Comparison of ENCODE assay signal across 8 cellular contexts in the genomic region with DNA sequence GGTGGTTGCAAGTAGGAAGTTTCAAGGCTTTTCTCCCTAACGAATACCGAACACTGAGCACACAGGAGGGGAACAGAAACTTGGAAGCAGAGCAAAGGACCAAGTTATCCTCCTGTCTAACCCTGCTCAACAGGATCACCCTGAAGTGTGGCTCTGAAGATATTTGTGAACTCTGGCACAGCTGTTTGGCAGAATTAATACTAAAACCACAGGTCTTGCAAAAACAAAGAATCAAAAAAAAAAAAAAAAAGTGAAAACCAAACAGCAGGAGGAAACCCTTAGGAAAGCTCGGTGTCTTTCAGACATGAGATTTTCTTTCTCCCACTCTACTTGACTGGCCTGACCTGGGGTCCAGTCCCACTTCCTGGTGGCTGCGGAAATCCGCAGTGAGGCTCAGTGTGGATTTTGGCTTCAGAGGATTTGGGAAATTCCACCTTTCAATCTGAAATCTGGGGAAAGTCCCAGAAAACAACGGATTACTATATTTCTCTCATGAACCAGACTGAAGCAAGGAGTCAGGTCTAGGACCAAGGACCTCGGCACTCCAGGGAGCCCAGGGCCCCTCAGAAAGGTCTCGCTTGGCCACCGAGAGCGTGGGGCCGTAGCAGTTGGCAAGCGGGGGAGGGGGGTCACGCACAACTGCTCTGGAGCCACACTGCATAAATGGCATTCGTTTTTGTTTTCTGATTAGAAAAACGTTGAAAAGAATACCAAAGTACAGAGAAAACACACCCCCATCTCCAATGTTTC. TPM values are rescaled to one million over a fixed set of nuclear protein-coding genes. Genes with fewer than 3 reads are reported as not detected.
DNase-seq lines count a peak whose midpoint lies in the region; ATAC-seq and TF ChIP-seq lines count a peak whose summit lies in the region.

No MANE protein-coding gene starts in this region.

- in situ Hi-C loops in mammary epithelial cell (cut with MboI; ENCODE audit: low sequenced_read_pairs in 2 of 2), result no loop called here

- ATAC-seq in stimulated activated naive CD8-positive, alpha-beta T cell treated with anti-CD3 and anti-CD28 coated beads, Interleukin-15, Interleukin-2, amounts not matched to agents 100 U/mL and 50 U/mL, for 24 hours, result peak; percentile 3

- H3K27ac ChIP-seq in mammary epithelial cell (ENCODE audit: insufficient read depth, low read depth, low read length), result peak overlapping the region; percentile 72

- peak overlapping the region; percentile 75 for H3K9ac ChIP-seq in mammary epithelial cell (ENCODE audit: insufficient read depth, low read length)

- WGBS in mammary epithelial cell (ENCODE audit: low coverage, missing lambda C conversion rate), result 2% methylated on average over 15 of the region's 15 CpGs

- no peaks in the 10 kb centered on the region for H3K36me3 ChIP-seq in mammary epithelial cell (ENCODE audit: insufficient read depth, low read length)

- H3K79me2 ChIP-seq in mammary epithelial cell (ENCODE audit: insufficient read depth, low read length), result peaks cover 54% of the 10 kb centered on the region

- dilution Hi-C loops in mammary epithelial cell (cut with HindIII; ENCODE audit: low sequenced_read_pairs), result no loop called here

- CTCF ChIA-PET in mammary epithelial cell (lab: Charles Lee; ENCODE audit: low non-redundant PET), result no interaction called here

- TF ChIP-seq CTCF in mammary epithelial cell (conservative IDR thresholded peaks at IDR 0.05 in 1 of 2, IDR thresholded peaks at IDR 0.05 in 1 of 2; ENCODE audit: extremely low read depth in 1 of 2, insufficient read depth in 1 of 2, low read depth in 1 of 2, low read length in 2 of 2), result no peak

- H4K20me1 ChIP-seq in mammary epithelial cell (ENCODE audit: insufficient read depth, low read length), result no peaks in the 10 kb centered on the region

- no peaks in the 10 kb centered on the region for H3K9me3 ChIP-seq in mammary epithelial cell (replicated peaks; ENCODE audit: insufficient read depth, low read length)

- H3K4me3 ChIP-seq in mammary epithelial cell (replicated peaks in 1 of 3; ENCODE audit: insufficient read depth in 1 of 3, low read depth in 2 of 3, low read length in 3 of 3), result peak overlapping the region; percentile 76 to 93 (median 83)

- DNase-seq in NCI-H146 (lab: John Stamatoyannopoulos, UW) (peak; percentile 27), NCI-H146 treated with DMSO at 0.1 percent for 48 hours (lab: John Stamatoyannopoulos, UW; ENCODE audit: unreplicated experiment) (no peak), NCI-H69 (lab: John Stamatoyannopoulos, UW) (peak; percentile 42), mammary epithelial cell (peak; percentile 73), kidney glomerular epithelial cell (lab: John Stamatoyannopoulos, UW) (peak; percentile 41), DMS153 (lab: John Stamatoyannopoulos, UW) (no peak), islet precursor cell (no peak)
- DNase-seq in stimulated activated naive CD8-positive, alpha-beta T cell treated with anti-CD3 and anti-CD28 coated beads, Interleukin-15, Interleukin-2, amounts not matched to agents 100 U/mL and 50 U/mL, for 24 hours, result no peak

- peaks cover 18% of the 10 kb centered on the region for H3K4me1 ChIP-seq in mammary epithelial cell (ENCODE audit: insufficient read depth, low read length)

- TSS peak; percentile 32 for BruUV-seq in mammary epithelial cell (replicated peaks; lab: Mats Ljungman, UMichigan)

- peak overlapping the region; percentile 98 for H3K4me2 ChIP-seq in mammary epithelial cell (ENCODE audit: insufficient read depth, low read depth, low read length)

- intact Hi-C loops in mammary epithelial cell (cut with micrococcal nuclease), result no loop called here

- no peaks in the 10 kb centered on the region for H3K27me3 ChIP-seq in mammary epithelial cell (ENCODE audit: insufficient read depth, low read length)

- peak overlapping the region; percentile 99 for H2AFZ ChIP-seq in mammary epithelial cell (ENCODE audit: low read depth, low read length)

RNA-seq across cellular contexts. Expression of gene TIFA, which starts 0.9 kb away (rescaled TPM):
- 10 to 100 TPM in 1 of 2 donors, 1 to 10 TPM in 1; 4.3 to 10.1 TPM for total RNA-seq in mammary epithelial cell
- 5.5 TPM for polyA plus RNA-seq in mammary epithelial cell
- 5.5 TPM for polyA minus RNA-seq in mammary epithelial cell

RNA-seq across cellular contexts. Expression of gene ALPK1, which starts 12.3 kb away (rescaled TPM):
- 10 to 100 TPM; 19.0 to 24.3 TPM for total RNA-seq in mammary epithelial cell
- polyA plus RNA-seq in mammary epithelial cell, result 4.0 TPM
- polyA minus RNA-seq in mammary epithelial cell, result 1.4 TPM

RNA-seq across cellular contexts. Expression of gene AP1AR, which starts 53.2 kb away (rescaled TPM):
- total RNA-seq in mammary epithelial cell, result 10 to 100 TPM; 24.6 to 27.3 TPM
- 6.7 TPM for polyA plus RNA-seq in mammary epithelial cell
- polyA minus RNA-seq in mammary epithelial cell, result 3.7 TPM

Comparison
In these comparisons a context has a peak if more than half of its experiments do, and no peak if none do; other contexts are left out.
1. DNase-seq: peak in NCI-H146 (single experiment), NCI-H69 (single experiment), mammary epithelial cell (single experiment) and kidney glomerular epithelial cell (single experiment); none in NCI-H146 treated with DMSO at 0.1 percent for 48 hours (single experiment), stimulated activated naive CD8-positive, alpha-beta T cell treated with anti-CD3 and anti-CD28 coated beads, Interleukin-15, Interleukin-2, amounts not matched to agents 100 U/mL and 50 U/mL, for 24 hours (single experiment), DMS153 (single experiment) and islet precursor cell (single experiment).